Comparison of ENCODE assay signal across 8 cellular contexts in the genomic region with DNA sequence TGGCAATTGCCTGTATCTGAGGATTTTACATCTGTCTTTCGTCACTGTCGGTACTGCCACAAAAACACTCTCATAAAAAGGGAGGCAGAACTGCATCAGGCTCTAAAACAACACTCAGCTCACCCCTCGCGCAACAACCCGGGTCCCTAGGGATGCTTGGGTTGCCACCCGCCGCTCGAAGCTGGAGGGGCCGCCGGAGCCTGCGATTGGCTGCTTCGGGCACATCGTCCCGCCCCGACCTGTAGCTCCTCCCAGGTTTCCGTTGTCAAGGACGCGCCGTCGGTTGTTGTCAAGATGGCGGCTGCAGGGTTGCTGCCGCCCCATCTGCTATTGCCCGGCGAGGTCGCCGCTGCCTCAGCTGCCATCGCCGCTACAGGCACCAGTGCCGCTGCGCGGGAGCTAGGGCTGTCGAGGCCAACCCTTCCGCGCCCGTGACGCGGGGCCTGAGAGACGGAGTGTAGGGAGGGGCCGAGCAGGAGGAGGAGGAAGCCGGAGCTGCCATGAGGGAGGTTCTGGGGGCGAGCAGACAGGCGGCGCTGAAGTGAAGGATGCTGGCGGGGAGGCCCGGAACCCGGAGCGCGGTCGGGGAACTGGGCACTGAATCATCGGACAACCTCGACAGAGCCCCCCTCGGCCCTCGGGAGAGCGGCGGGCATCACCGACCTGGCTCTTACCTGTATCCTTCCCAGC. TPM values are rescaled to one million over a fixed set of nuclear protein-coding genes. Genes with fewer than 3 reads are reported as not detected.
A peak's percentile ranks its signal among the peaks of the same experiment; 100 is the strongest.
DNase-seq lines count a peak whose midpoint lies in the region; ATAC-seq, FAIRE-seq and TF ChIP-seq lines count a peak whose summit lies in the region.

A gene with protein sequence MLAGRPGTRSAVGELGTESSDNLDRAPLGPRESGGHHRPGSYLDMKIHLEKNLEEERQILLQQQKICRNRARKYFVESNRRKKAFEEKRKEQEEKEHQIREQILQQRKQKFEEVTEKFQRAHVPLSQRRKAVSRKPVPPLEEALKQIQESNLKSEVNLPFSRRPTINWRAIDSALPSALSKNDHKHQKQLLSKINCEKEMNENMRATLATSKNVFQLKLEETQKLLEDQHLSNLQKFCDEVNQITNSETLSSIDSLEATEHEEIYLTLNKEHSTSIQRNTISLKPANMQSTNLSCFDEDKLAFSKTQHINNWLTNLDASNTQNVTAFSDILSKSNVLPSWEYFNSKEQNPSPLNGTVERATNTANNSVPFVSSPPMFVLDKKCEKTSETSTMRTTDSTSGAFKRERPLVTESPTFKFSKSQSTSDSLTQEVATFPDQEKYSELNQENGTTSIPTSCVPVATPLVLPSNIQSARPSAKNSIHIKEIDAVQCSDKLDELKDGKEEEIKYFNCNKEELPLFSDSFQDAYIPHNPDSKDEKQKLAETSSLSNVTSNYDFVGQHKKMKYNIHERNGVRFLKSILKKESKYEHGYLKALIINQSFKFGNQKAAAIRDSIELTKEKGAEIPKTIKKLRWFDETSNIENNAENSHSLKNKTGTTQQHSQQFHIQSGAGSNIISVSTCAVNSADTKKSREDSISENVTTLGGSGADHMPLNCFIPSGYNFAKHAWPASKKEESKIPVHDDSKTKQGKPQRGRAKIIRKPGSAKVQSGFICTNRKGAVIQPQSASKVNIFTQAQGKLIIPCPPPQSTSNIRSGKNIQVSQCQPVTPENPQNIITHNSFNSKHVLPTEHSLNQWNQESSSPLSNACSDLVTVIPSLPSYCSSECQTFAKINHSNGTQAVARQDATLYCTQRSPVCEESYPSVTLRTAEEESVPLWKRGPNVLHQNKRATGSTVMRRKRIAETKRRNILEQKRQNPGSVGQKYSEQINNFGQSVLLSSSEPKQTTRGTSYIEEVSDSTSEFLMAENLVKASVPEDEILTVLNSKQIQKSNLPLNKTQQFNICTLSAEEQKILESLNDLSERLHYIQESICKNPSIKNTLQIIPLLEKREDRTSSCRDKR (plus strand): TSS at position 274 of the 690 bp plus-strand sequence. CDS start 275 bp downstream, at position 549.

- no peak for FAIRE-seq in H1 (lab: Jason Lieb, UNC)

- peak; percentile 31 to 36; a peak in 2 of 4 replicates for TF ChIP-seq RAD21 in H1 (IDR thresholded peaks at IDR 0.05 in 1 of 2, conservative IDR thresholded peaks at IDR 0.05 in 1 of 2; ENCODE audit: low read depth in 2 of 2, low read length in 2 of 2)

- H3K56ac ChIP-seq in H1 (replicated peaks; ENCODE audit: insufficient read length, low read depth, low read length), result no peak within 1 kb of the TSS

- WGBS in H1 (ENCODE audit: extremely low coverage in 1 of 2, insufficient coverage in 1 of 2, insufficient read length in 1 of 2, insufficient replicate concordance in 2 of 2, low coverage in 1 of 2, low lambda C conversion rate in 2 of 2, missing lambda C conversion rate in 1 of 2), 2 experiments, result 1% methylated on average over 46 of the region's 56 CpGs; no CpG with 5 or more reads in 1 of the 2 experiments
- WGBS in mesenchymal stem cell, result under 1% methylated on average over 56 of the region's 56 CpGs

- no peaks in the 10 kb centered on the region for H4K20me1 ChIP-seq in BLaER1 treated with 17β-estradiol and CSF1 and Interleukin-3, amounts not matched to agents 10 nM and 100 nM
- H4K20me1 ChIP-seq in H1 (replicated peaks in 1 of 2; ENCODE audit: control insufficient read depth in 1 of 2, insufficient read depth in 2 of 2, low read length in 2 of 2), result no peaks in the 10 kb centered on the region

- H3K4me1 ChIP-seq in BLaER1 treated with 17β-estradiol and CSF1 and Interleukin-3, amounts not matched to agents 10 nM and 100 nM, result peaks cover 0 to 19% (median 10%) of the 10 kb centered on the region in 10 experiments; a peak in 14 of 20 replicates
- H3K4me1 ChIP-seq in H1 (replicated peaks in 1 of 4; ENCODE audit: control insufficient read depth in 3 of 4, insufficient read depth in 4 of 4, low read length in 3 of 4) (peaks cover 0 to 3% (median 2%) of the 10 kb centered on the region in 4 experiments; a peak in 4 of 7 replicates), mesenchymal stem cell (ENCODE audit: control insufficient read depth, insufficient read depth, low read depth, low read length) (no peaks in the 10 kb centered on the region)

- DNase-seq in NCI-H774 (lab: John Stamatoyannopoulos, UW) (peak; percentile 94), H1 (ENCODE audit: low read depth in 1 of 2, low spot score in 2 of 2) (peak; percentile 89 to 97), mesenchymal stem cell (peak; percentile 97)
- DNase-seq in activated CD8-positive, alpha-beta memory T cell treated with anti-CD3 and anti-CD28 coated beads for 48 hours (ENCODE audit: low read depth in 2 of 3, low spot score in 2 of 3), result peak; percentile 79 to 91 (median 81)
- peak; percentile 83 for DNase-seq in stimulated activated CD8-positive, alpha-beta memory T cell treated with anti-CD3 and anti-CD28 coated beads, Interleukin-12 subunit alpha, Interleukin-12 subunit beta, amount 100 ng/mL, for 24 hours (ENCODE audit: extremely low read depth)

- peak; percentile 100 for ATAC-seq in GM19397 (IDR thresholded peaks at IDR 0.05; ENCODE audit: unreplicated experiment)
- ATAC-seq in HG03565 (IDR thresholded peaks at IDR 0.05; ENCODE audit: unreplicated experiment), result peak; percentile 98

- H4K5ac ChIP-seq in H1 (ENCODE audit: insufficient read length, low read depth, low read length), result no peak within 1 kb of the TSS

- no peak within 1 kb of the TSS for H2AK5ac ChIP-seq in H1 (ENCODE audit: low read depth, low read length)
- H2AK5ac ChIP-seq in mesenchymal stem cell (ENCODE audit: low read length, severe bottlenecking), result no peak within 1 kb of the TSS

- no peak within 1 kb of the TSS for H2BK15ac ChIP-seq in H1 (ENCODE audit: low read length)
- peak within 1 kb of the TSS; percentile 96 for H2BK15ac ChIP-seq in mesenchymal stem cell (ENCODE audit: low read depth, poor library complexity, severe bottlenecking)

- H3K23me2 ChIP-seq in H1 (ENCODE audit: low read depth, low read length), result peaks cover 6% of the 10 kb centered on the region

- peak within 1 kb of the TSS; percentile 70 to 83 (median 76) for H3K9ac ChIP-seq in BLaER1 treated with 17β-estradiol and CSF1 and Interleukin-3, amounts not matched to agents 10 nM and 100 nM
- peak within 1 kb of the TSS; percentile 43 to 63 (median 53); a peak in 6 of 7 replicates for H3K9ac ChIP-seq in H1 (replicated peaks in 1 of 4; ENCODE audit: extremely low read depth in 1 of 4, low read depth in 3 of 4, low read length in 3 of 4)
- peak within 1 kb of the TSS; percentile 97 for H3K9ac ChIP-seq in mesenchymal stem cell (ENCODE audit: low read length)

- H3K79me2 ChIP-seq in H1 (ENCODE audit: control insufficient read depth in 1 of 2, insufficient read depth in 2 of 2, low read length in 2 of 2), result no peaks in the 10 kb centered on the region

- H3K4me2 ChIP-seq in BLaER1 treated with 17β-estradiol and CSF1 and Interleukin-3, amounts not matched to agents 10 nM and 100 nM, result peak within 1 kb of the TSS; percentile 50 to 86 (median 62)
- peak within 1 kb of the TSS; percentile 69 to 82 for H3K4me2 ChIP-seq in H1 (ENCODE audit: insufficient read depth in 1 of 2, low read depth in 2 of 2, low read length in 2 of 2)
- peak within 1 kb of the TSS; percentile 95 for H3K4me2 ChIP-seq in mesenchymal stem cell (ENCODE audit: low read length, poor library complexity, severe bottlenecking)

- POLR2A ChIA-PET in H1 (lab: Charles Lee; ENCODE audit: partially characterized antibody), result interaction anchor here (1.2 kb wide), 1 partner anchor 195 kb away, joined by 3 read pairs; no protein-coding TSS in a partner anchor

- H3K23ac ChIP-seq in H1 (ENCODE audit: insufficient read length) (no peak within 1 kb of the TSS), mesenchymal stem cell (ENCODE audit: low read length in 2 of 2) (peak within 1 kb of the TSS in 1 of 2 experiments; percentile 94)

- H3K36me3 ChIP-seq in BLaER1 treated with 17β-estradiol and CSF1 and Interleukin-3, amounts not matched to agents 10 nM and 100 nM, result no peaks in the 10 kb centered on the region
- H3K36me3 ChIP-seq in H1 (ENCODE audit: control insufficient read depth in 2 of 4, insufficient read depth in 4 of 4, low read length in 3 of 4) (no peaks in the 10 kb centered on the region), mesenchymal stem cell (ENCODE audit: control insufficient read depth in 1 of 2, insufficient read depth in 2 of 2, low read depth in 1 of 2, low read length in 2 of 2) (no peaks in the 10 kb centered on the region)

- H3K14ac ChIP-seq in H1 (ENCODE audit: insufficient read length) (no peak within 1 kb of the TSS), mesenchymal stem cell (ENCODE audit: low read length in 2 of 2) (peak within 1 kb of the TSS in 1 of 2 experiments; percentile 95)

- 0 out of 3 replicates have a peak, but pooled peaks of 1 of the 2 experiments have one; percentile 29 for TF ChIP-seq EP300 in H1 (IDR thresholded peaks at IDR 0.05; ENCODE audit: borderline replicate concordance in 1 of 2, low read depth in 2 of 2, low read length in 2 of 2)

- H3K4me3 ChIP-seq in BLaER1 treated with 17β-estradiol and CSF1 and Interleukin-3, amounts not matched to agents 10 nM and 100 nM, result peak within 1 kb of the TSS; percentile 54 to 72 (median 63)
- peak within 1 kb of the TSS; percentile 58 to 72 (median 70) for H3K4me3 ChIP-seq in H1 (ENCODE audit: extremely low read depth in 1 of 4, insufficient read depth in 2 of 4, low read depth in 3 of 4, low read length in 4 of 4)
- H3K4me3 ChIP-seq in mesenchymal stem cell (ENCODE audit: insufficient read depth in 1 of 2, low read depth in 1 of 2, low read length in 2 of 2), result peak within 1 kb of the TSS; percentile 80 to 93

- CTCF ChIA-PET in H1 (lab: Charles Lee; ENCODE audit: partially characterized antibody), result interaction anchor here (0.7 to 1.8 kb wide), 8 partner anchors 8 to 94 kb away, joined by 3 to 5 read pairs (median 4); no protein-coding TSS in a partner anchor

- TF ChIP-seq POLR2A in H1 (IDR thresholded peaks at IDR 0.05; ENCODE audit: control extremely low read depth in 1 of 2, low read depth in 2 of 2, low read length in 2 of 2), result peak in 1 of 2 experiments; percentile 69; a peak in 2 of 3 replicates

- H3K4ac ChIP-seq in H1 (replicated peaks; ENCODE audit: insufficient read length, low read depth, low read length) (no peak within 1 kb of the TSS), mesenchymal stem cell (ENCODE audit: low read depth in 1 of 2, low read length in 2 of 2) (peak within 1 kb of the TSS in 1 of 2 experiments; percentile 91)

- H3K27ac ChIP-seq in BLaER1 treated with 17β-estradiol and CSF1 and Interleukin-3, amounts not matched to agents 10 nM and 100 nM, result peak within 1 kb of the TSS; percentile 59 to 95 (median 79); a peak in 21 of 22 replicates
- H3K27ac ChIP-seq in H1 (ENCODE audit: low read depth, low read length), result no peak within 1 kb of the TSS; the same call in 1 of the 2 replicates
- H3K27ac ChIP-seq in mesenchymal stem cell (ENCODE audit: low read length, poor library complexity, severe bottlenecking), result peak within 1 kb of the TSS; percentile 73

- H2BK120ac ChIP-seq in H1 (replicated peaks; ENCODE audit: low read depth, low read length), result no peak within 1 kb of the TSS
- H2BK120ac ChIP-seq in mesenchymal stem cell (ENCODE audit: low read depth, low read length), result peak within 1 kb of the TSS; percentile 81

- peaks cover 0 to 8% (median 6%) of the 10 kb centered on the region in 11 experiments; a peak in 7 of 22 replicates for H3K9me3 ChIP-seq in BLaER1 treated with 17β-estradiol and CSF1 and Interleukin-3, amounts not matched to agents 10 nM and 100 nM (replicated peaks in 1 of 11)
- H3K9me3 ChIP-seq in H1 (ENCODE audit: insufficient read depth in 2 of 2, low read depth in 1 of 2, low read length in 1 of 2) (no peaks in the 10 kb centered on the region), mesenchymal stem cell (ENCODE audit: control insufficient read depth, low read length) (no peaks in the 10 kb centered on the region)

- H2BK12ac ChIP-seq in H1 (ENCODE audit: low read depth, low read length) (no peak within 1 kb of the TSS), mesenchymal stem cell (ENCODE audit: low read length in 2 of 2) (peak within 1 kb of the TSS; percentile 29 to 39)

- H3K27me3 ChIP-seq in BLaER1 treated with 17β-estradiol and CSF1 and Interleukin-3, amounts not matched to agents 10 nM and 100 nM, result no peaks in the 10 kb centered on the region
- H3K27me3 ChIP-seq in H1 (replicated peaks in 1 of 4; ENCODE audit: control insufficient read depth in 3 of 4, extremely low read depth in 1 of 4, insufficient read depth in 3 of 4, low read length in 3 of 4) (no peaks in the 10 kb centered on the region), mesenchymal stem cell (ENCODE audit: control insufficient read depth in 1 of 2, insufficient read depth in 1 of 2, low read length in 2 of 2) (no peaks in the 10 kb centered on the region)

- H2BK5ac ChIP-seq in H1 (ENCODE audit: low read depth, low read length) (no peak within 1 kb of the TSS), mesenchymal stem cell (ENCODE audit: low read depth, low read length, poor library complexity, severe bottlenecking) (no peak within 1 kb of the TSS)

- no peak within 1 kb of the TSS for H2BK20ac ChIP-seq in H1 (ENCODE audit: low read length)

- H4K8ac ChIP-seq in H1 (ENCODE audit: extremely low read depth, insufficient read depth, low read length) (peak within 1 kb of the TSS; percentile 46; the same call in 1 of the 2 replicates), mesenchymal stem cell (ENCODE audit: low read length) (peak within 1 kb of the TSS; percentile 1)

- no peaks in the 10 kb centered on the region for H3K79me1 ChIP-seq in H1 (ENCODE audit: low read depth, low read length)
- H3K79me1 ChIP-seq in mesenchymal stem cell (replicated peaks; ENCODE audit: low read length, poor library complexity, severe bottlenecking), result no peaks in the 10 kb centered on the region

- H4K91ac ChIP-seq in H1 (replicated peaks; ENCODE audit: insufficient read length, low read length) (no peak within 1 kb of the TSS), mesenchymal stem cell (ENCODE audit: low read length) (peak within 1 kb of the TSS; percentile 55)

- peak; percentile 23 to 55 (median 37) for TF ChIP-seq CTCF in H1 (IDR thresholded peaks at IDR 0.05; ENCODE audit: control extremely low read depth in 1 of 3, insufficient read depth in 1 of 3, low read depth in 1 of 3, low read length in 3 of 3)

- H3K18ac ChIP-seq in H1 (ENCODE audit: extremely low read depth, low read length) (no peak within 1 kb of the TSS; the same call in 1 of the 2 replicates), mesenchymal stem cell (ENCODE audit: low read depth in 1 of 2, low read length in 2 of 2) (peak within 1 kb of the TSS; percentile 92 to 98)

- H2AFZ ChIP-seq in H1 (ENCODE audit: low read length), result peak within 1 kb of the TSS; percentile 96
- H2AFZ ChIP-seq in mesenchymal stem cell (ENCODE audit: low read depth, low read length), result peak within 1 kb of the TSS; percentile 95

RNA-seq across cellular contexts. Expression of the gene that starts here (rescaled TPM):
- total RNA-seq in H1 (2021; fragmentation: NEBNext Ultra II Directional; extraction: Animal tissue kit (Norgen Biotek cat#: 25700)), result 1.3 and 1.9 TPM in 2 replicates
- 0.60 and 0.76 TPM in 2 replicates for polyA plus RNA-seq in H1 (2011; rRNA removed)
- polyA plus RNA-seq in H1 (2011; cell fraction: cytosol; rRNA removed), result 0.67 TPM
- polyA plus RNA-seq in H1 (2011; cell fraction: nucleus; rRNA removed), result 1.2 TPM
- 0.66 to 1.9 TPM (median 1.2 TPM) in 4 replicates for polyA plus RNA-seq in H1 (2012, experiment 1 of 2)
- polyA plus RNA-seq in H1 (2012, experiment 2 of 2), result not detected
- polyA plus RNA-seq in H1 (2013, experiment 1 of 2), result 2.2 TPM
- 1.8 TPM for polyA plus RNA-seq in H1 (2013, experiment 2 of 2)
- polyA minus RNA-seq in H1 (2011; rRNA and poly(A)+ RNA removed), result 0.85 and 1.1 TPM in 2 replicates
- polyA minus RNA-seq in H1 (2011; cell fraction: cytosol; rRNA and poly(A)+ RNA removed), result 0.51 TPM
- polyA minus RNA-seq in H1 (2011; cell fraction: nucleus; rRNA and poly(A)+ RNA removed), result 6.8 TPM
- polyA plus RNA-seq in mesenchymal stem cell (2013, experiment 1 of 2), result 2.7 TPM
- polyA plus RNA-seq in mesenchymal stem cell (2013, experiment 2 of 2), result 2.7 TPM
